Comparison of ENCODE assay signal across 10 cellular contexts in genomic region chr10:47483923-47484322, GRCh38. TPM values are rescaled to one million over a fixed set of nuclear protein-coding genes. Genes with fewer than 3 reads are reported as not detected.
A peak's percentile ranks its signal among the peaks of the same experiment; 100 is the strongest.
DNase-seq lines count a peak whose midpoint lies in the region; ATAC-seq and TF ChIP-seq lines count a peak whose summit lies in the region.
"Not testable (repeated sequence)": the region's sequence is repeated elsewhere in the genome, so short reads cannot be mapped to it uniquely, and the experiment has no call there.
"Had no signal": no experiment of that assay in that cellular context is flagged by ENCODE, and none has a peak within 500 bp of the region (broad histone marks: within the 10 kb centered on the region; RNA-seq: fewer than 3 reads in every experiment).

Gene ANXA8 (minus strand): TSS chr10:47484115. CDS start chr10:47483933, 182 bp downstream.

- not testable (repeated sequence) for TF ChIP-seq POLR2A in suprapubic skin (IDR thresholded peaks at IDR 0.05)

- not testable (repeated sequence) for TF ChIP-seq CTCF in RWPE2 (IDR thresholded peaks at IDR 0.05; ENCODE audit: poor library complexity, severe bottlenecking); foreskin keratinocyte (conservative IDR thresholded peaks at IDR 0.05); hepatocyte (IDR thresholded peaks at IDR 0.05; ENCODE audit: poor library complexity); lower lobe of right lung (IDR thresholded peaks at IDR 0.05); suprapubic skin (IDR thresholded peaks at IDR 0.05)

- ATAC-seq in RWPE2 (ENCODE audit: low read depth) (peak; percentile 56), foreskin keratinocyte (peak; percentile 45), lower lobe of right lung (peak; percentile 23 to 72)

- intact Hi-C loops in lower lobe of right lung (cut with DNase I): not testable (repeated sequence)

- H3K27ac ChIP-seq in RWPE2 (ENCODE audit: poor library complexity, severe bottlenecking) (peak within 1 kb of the TSS; percentile 86), foreskin keratinocyte (peak within 1 kb of the TSS; percentile 100), suprapubic skin (peak within 1 kb of the TSS; percentile 64)
- not testable (repeated sequence) for H3K27ac ChIP-seq in hepatocyte, lower lobe of right lung

- DNase-seq in Daoy (ENCODE audit: low read depth) (peak; percentile 1), RWPE2 (ENCODE audit: low spot score) (peak; percentile 93), ecto neural progenitor cell (ENCODE audit: low spot score) (peak; percentile 14), foreskin keratinocyte (peak; percentile 76 to 82), suprapubic skin (ENCODE audit: low spot score in 2 of 2) (peak in 1 of 2 donors; percentile 54)
- DNase-seq in hepatocyte (ENCODE audit: low spot score); lower lobe of right lung: not testable (repeated sequence)

- not testable (repeated sequence) for H4K20me1 ChIP-seq in hepatocyte (ENCODE audit: insufficient read depth, poor library complexity, severe bottlenecking)

- H3K4me1 ChIP-seq in RWPE2 (ENCODE audit: insufficient read depth, poor library complexity, severe bottlenecking); foreskin keratinocyte; hepatocyte (ENCODE audit: insufficient read depth); lower lobe of right lung; suprapubic skin: not testable (repeated sequence)

- not testable (repeated sequence) for H3K9me3 ChIP-seq in RWPE2 (ENCODE audit: severe bottlenecking); hepatocyte (ENCODE audit: low read depth); lower lobe of right lung; suprapubic skin

- not testable (repeated sequence) for H3K4me2 ChIP-seq in hepatocyte

- H3K36me3 ChIP-seq in RWPE2 (ENCODE audit: low read depth); hepatocyte (replicated peaks; ENCODE audit: insufficient read depth, low read depth); lower lobe of right lung; suprapubic skin: not testable (repeated sequence)

- H3K79me2 ChIP-seq in hepatocyte: not testable (repeated sequence)

- not testable (repeated sequence) for H3K9me2 ChIP-seq in hepatocyte (replicated peaks; ENCODE audit: insufficient read depth)

- peak within 1 kb of the TSS; percentile 49 for H3K4me3 ChIP-seq in RWPE2 (ENCODE audit: severe bottlenecking)
- not testable (repeated sequence) for H3K4me3 ChIP-seq in hepatocyte, lower lobe of right lung
- peak within 1 kb of the TSS; percentile 14 for H3K4me3 ChIP-seq in suprapubic skin

- TF ChIP-seq EP300 in suprapubic skin (IDR thresholded peaks at IDR 0.05): not testable (repeated sequence)

- not testable (repeated sequence) for H3K27me3 ChIP-seq in RWPE2 (ENCODE audit: insufficient read depth, poor library complexity, severe bottlenecking); foreskin keratinocyte; hepatocyte; lower lobe of right lung (ENCODE audit: low read depth); suprapubic skin

- WGBS in hepatocyte (ENCODE audit: low lambda C conversion rate, missing lambda C conversion rate): 90% methylated on average over 9 of the region's 11 CpGs
- WGBS in suprapubic skin: 17% methylated on average over 1 of the region's 11 CpGs

- not testable (repeated sequence) for H2AFZ ChIP-seq in hepatocyte

RNA-seq across cellular contexts. Expression of gene ANXA8, which starts in this region (rescaled TPM):
- total RNA-seq in Daoy (2014; rRNA removed; shearing (Covaris generic)): 9.7 and 10.1 TPM in 2 replicates
- 562 and 572 TPM in 2 replicates for total RNA-seq in foreskin keratinocyte
- 481 and 486 TPM in 2 replicates for polyA plus RNA-seq in foreskin keratinocyte
- total RNA-seq in hepatocyte: 60.4 and 87.6 TPM in 2 replicates
- 213 and 296 TPM in 2 replicates for polyA plus RNA-seq in hepatocyte
- 15.0 TPM for total RNA-seq in lower lobe of right lung
- total RNA-seq in suprapubic skin: 100 to 1,000 TPM in 3 of 4 donors, 10 to 100 TPM in 1; 98.0 to 254 (median 169) TPM
- total RNA-seq: A673; CD4-positive, alpha-beta memory T cell; OCI-LY7 had no signal
- polyA plus RNA-seq: CD4-positive, alpha-beta memory T cell had no signal
